ENCODE assay signal across 1 cellular context in genomic region chr1:246682231-246682895, GRCh38.
TF ChIP-seq lines count a peak whose summit lies in the region.

No MANE protein-coding gene starts in this region.

TF ChIP-seq in HepG2, 621 proteins besides CTCF, POLR2A, EP300 and RAD21 (continued from another document):
- TF ChIP-seq PTBP1 (IDR thresholded peaks at IDR 0.05; ENCODE audit: low read depth, low read length, poor library complexity, severe bottlenecking) = no peak
- TF ChIP-seq, protein P1, sequence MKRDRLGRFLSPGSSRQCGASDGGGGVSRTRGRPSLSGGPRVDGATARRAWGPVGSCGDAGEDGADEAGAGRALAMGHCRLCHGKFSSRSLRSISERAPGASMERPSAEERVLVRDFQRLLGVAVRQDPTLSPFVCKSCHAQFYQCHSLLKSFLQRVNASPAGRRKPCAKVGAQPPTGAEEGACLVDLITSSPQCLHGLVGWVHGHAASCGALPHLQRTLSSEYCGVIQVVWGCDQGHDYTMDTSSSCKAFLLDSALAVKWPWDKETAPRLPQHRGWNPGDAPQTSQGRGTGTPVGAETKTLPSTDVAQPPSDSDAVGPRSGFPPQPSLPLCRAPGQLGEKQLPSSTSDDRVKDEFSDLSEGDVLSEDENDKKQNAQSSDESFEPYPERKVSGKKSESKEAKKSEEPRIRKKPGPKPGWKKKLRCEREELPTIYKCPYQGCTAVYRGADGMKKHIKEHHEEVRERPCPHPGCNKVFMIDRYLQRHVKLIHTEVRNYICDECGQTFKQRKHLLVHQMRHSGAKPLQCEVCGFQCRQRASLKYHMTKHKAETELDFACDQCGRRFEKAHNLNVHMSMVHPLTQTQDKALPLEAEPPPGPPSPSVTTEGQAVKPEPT (CRISPR knock-in tag; IDR thresholded peaks at IDR 0.05; ENCODE audit: low read depth) = no peak
- TF ChIP-seq ZFY (CRISPR knock-in tag; IDR thresholded peaks at IDR 0.05) = no peak
- TF ChIP-seq GZF1 (CRISPR knock-in tag; IDR thresholded peaks at IDR 0.05) = no peak
- TF ChIP-seq SAP130 (CRISPR knock-in tag; IDR thresholded peaks at IDR 0.05; ENCODE audit: low read depth) = no peak
- no peak for TF ChIP-seq PLRG1 (conservative IDR thresholded peaks at IDR 0.05)
- TF ChIP-seq SMAD3 (CRISPR knock-in tag; IDR thresholded peaks at IDR 0.05) = no peak
- TF ChIP-seq PAWR (CRISPR knock-in tag; IDR thresholded peaks at IDR 0.05; ENCODE audit: borderline replicate concordance) = no peak
- no peak for TF ChIP-seq RARG (CRISPR knock-in tag; IDR thresholded peaks at IDR 0.05; ENCODE audit: low read depth)
- no peak for TF ChIP-seq HNRNPLL (IDR thresholded peaks at IDR 0.05; ENCODE audit: low read depth, low read length, poor library complexity, severe bottlenecking)
- TF ChIP-seq, protein P2, sequence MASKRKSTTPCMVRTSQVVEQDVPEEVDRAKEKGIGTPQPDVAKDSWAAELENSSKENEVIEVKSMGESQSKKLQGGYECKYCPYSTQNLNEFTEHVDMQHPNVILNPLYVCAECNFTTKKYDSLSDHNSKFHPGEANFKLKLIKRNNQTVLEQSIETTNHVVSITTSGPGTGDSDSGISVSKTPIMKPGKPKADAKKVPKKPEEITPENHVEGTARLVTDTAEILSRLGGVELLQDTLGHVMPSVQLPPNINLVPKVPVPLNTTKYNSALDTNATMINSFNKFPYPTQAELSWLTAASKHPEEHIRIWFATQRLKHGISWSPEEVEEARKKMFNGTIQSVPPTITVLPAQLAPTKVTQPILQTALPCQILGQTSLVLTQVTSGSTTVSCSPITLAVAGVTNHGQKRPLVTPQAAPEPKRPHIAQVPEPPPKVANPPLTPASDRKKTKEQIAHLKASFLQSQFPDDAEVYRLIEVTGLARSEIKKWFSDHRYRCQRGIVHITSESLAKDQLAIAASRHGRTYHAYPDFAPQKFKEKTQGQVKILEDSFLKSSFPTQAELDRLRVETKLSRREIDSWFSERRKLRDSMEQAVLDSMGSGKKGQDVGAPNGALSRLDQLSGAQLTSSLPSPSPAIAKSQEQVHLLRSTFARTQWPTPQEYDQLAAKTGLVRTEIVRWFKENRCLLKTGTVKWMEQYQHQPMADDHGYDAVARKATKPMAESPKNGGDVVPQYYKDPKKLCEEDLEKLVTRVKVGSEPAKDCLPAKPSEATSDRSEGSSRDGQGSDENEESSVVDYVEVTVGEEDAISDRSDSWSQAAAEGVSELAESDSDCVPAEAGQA (IDR thresholded peaks at IDR 0.05; ENCODE audit: low read depth) = no peak
- TF ChIP-seq, protein P2 (CRISPR knock-in tag; IDR thresholded peaks at IDR 0.05; ENCODE audit: borderline replicate concordance) = no peak
- TF ChIP-seq, protein P3, sequence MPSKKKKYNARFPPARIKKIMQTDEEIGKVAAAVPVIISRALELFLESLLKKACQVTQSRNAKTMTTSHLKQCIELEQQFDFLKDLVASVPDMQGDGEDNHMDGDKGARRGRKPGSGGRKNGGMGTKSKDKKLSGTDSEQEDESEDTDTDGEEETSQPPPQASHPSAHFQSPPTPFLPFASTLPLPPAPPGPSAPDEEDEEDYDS (CRISPR knock-in tag; IDR thresholded peaks at IDR 0.05) = no peak
- no peak for TF ChIP-seq ZFP36L2 (CRISPR knock-in tag; IDR thresholded peaks at IDR 0.05)
- no peak for TF ChIP-seq HMG20A (CRISPR knock-in tag; IDR thresholded peaks at IDR 0.05; ENCODE audit: borderline replicate concordance)
- no peak for TF ChIP-seq SRY (CRISPR knock-in tag; IDR thresholded peaks at IDR 0.05)
- no peak for TF ChIP-seq YY1 (IDR thresholded peaks at IDR 0.05; ENCODE audit: insufficient read depth, insufficient replicate concordance, low read depth, low read length)
- TF ChIP-seq, protein P4, sequence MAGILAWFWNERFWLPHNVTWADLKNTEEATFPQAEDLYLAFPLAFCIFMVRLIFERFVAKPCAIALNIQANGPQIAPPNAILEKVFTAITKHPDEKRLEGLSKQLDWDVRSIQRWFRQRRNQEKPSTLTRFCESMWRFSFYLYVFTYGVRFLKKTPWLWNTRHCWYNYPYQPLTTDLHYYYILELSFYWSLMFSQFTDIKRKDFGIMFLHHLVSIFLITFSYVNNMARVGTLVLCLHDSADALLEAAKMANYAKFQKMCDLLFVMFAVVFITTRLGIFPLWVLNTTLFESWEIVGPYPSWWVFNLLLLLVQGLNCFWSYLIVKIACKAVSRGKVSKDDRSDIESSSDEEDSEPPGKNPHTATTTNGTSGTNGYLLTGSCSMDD (CRISPR knock-in tag; IDR thresholded peaks at IDR 0.05) = no peak
- no peak for TF ChIP-seq ZNF746 (CRISPR knock-in tag; IDR thresholded peaks at IDR 0.05)
